ENCODE assay signal across 33 cellular contexts in genomic region chr7:45470031-45470430, GRCh38.
"Had no signal": no experiment of that assay in that cellular context is flagged by ENCODE, and none has a peak within 500 bp of the region (broad histone marks: within the 10 kb centered on the region; RNA-seq: fewer than 3 reads in every experiment).

No MANE protein-coding gene starts in this region.

- DNase-seq: activated effector memory CD4-positive, alpha-beta T cell treated with anti-CD3 and anti-CD28 coated beads, Interleukin-2, amount 50 U/mL, for 16 hours; activated effector memory CD4-positive, alpha-beta T cell treated with Interleukin-2 at 50 U/mL for 16 hours; activated gamma-delta T cell; activated gamma-delta T cell treated with Interleukin-2 at 50 U/mL for 16 hours; activated naive CD4-positive, alpha-beta T cell; activated naive CD4-positive, alpha-beta T cell treated with anti-CD3 and anti-CD28 coated beads for 36 hours; activated naive CD4-positive, alpha-beta T cell treated with anti-CD3 and anti-CD28 coated beads, Interleukin-2, amount 10 ng/mL, durations not matched to agents 7 days and 5 days; activated naive CD4-positive, alpha-beta T cell treated with anti-CD3 and anti-CD28 coated beads, Interleukin-2, amount 50 U/mL, for 16 hours; activated naive CD4-positive, alpha-beta T cell treated with Interleukin-2 at 50 U/mL for 16 hours; activated naive CD8-positive, alpha-beta T cell treated with anti-CD3 and anti-CD28 coated beads for 36 hours; activated naive CD8-positive, alpha-beta T cell treated with anti-CD3 and anti-CD28 coated beads, Interleukin-2, amount 10 ng/mL, durations not matched to agents 7 days and 5 days; activated naive CD8-positive, alpha-beta T cell treated with anti-CD3 and anti-CD28 coated beads, Interleukin-2, amount 50 U/mL, for 24 hours; activated T-cell treated with anti-CD3 and anti-CD28 coated beads for 4 hours; activated T-cell treated with anti-CD3 and anti-CD28 coated beads, Interleukin-2, amount 50 U/mL, for 1 hour; activated T-cell treated with anti-CD3 and anti-CD28 coated beads, Interleukin-2, amount 50 U/mL, for 24 hours; activated T-cell treated with anti-CD3 and anti-CD28 coated beads, Interleukin-2, amount 50 U/mL, for 4 hours; activated T-cell treated with anti-CD3 and anti-CD28 coated beads, Interleukin-2, amount 50 U/mL, for 48 hours; activated T-cell treated with anti-CD3 and anti-CD28 coated beads, Interleukin-2, amount 50 U/mL, for 72 hours; adrenal gland; amniotic stem cell; amygdala; anterior cingulate cortex; aorta; body of pancreas; brain microvascular endothelial cell; caudate nucleus; central memory CD4-positive, alpha-beta T cell; cerebellar nuclear complex had no signal

- H3K4me1 ChIP-seq: adrenal gland, ascending aorta, body of pancreas, breast epithelium had no signal

- H3K36me3 ChIP-seq: adrenal gland, ascending aorta, brain microvascular endothelial cell, breast epithelium, cardiac muscle cell had no signal

- H3K4me3 ChIP-seq: adrenal gland, ascending aorta, body of pancreas, breast epithelium, cardiac muscle cell had no signal

- ATAC-seq: activated naive CD4-positive, alpha-beta T cell treated with anti-CD3 and anti-CD28 coated beads, Interleukin-2, amount 50 U/mL, for 72 hours; activated naive CD8-positive, alpha-beta T cell treated with anti-CD3 and anti-CD28 coated beads, Interleukin-2, amount 50 U/mL, for 24 hours; activated T-cell treated with anti-CD3 and anti-CD28 coated beads, Interleukin-2, amount 50 U/mL, for 4 hours; activated T-cell treated with anti-CD3 and anti-CD28 coated beads, Interleukin-2, amount 50 U/mL, for 72 hours; activated T-helper 17 cell treated with anti-CD3 and anti-CD28 coated beads, Interleukin-2, amount 50 U/mL, for 72 hours; body of pancreas had no signal

- H3K27me3 ChIP-seq: adrenal gland, ascending aorta, body of pancreas, brain microvascular endothelial cell, breast epithelium, cardiac muscle cell had no signal

- H3K27ac ChIP-seq: adrenal gland, ascending aorta, body of pancreas, brain microvascular endothelial cell, breast epithelium, cardiac muscle cell had no signal

- H3K9me3 ChIP-seq: adrenal gland, ascending aorta, body of pancreas had no signal
